In the genomic region with DNA sequence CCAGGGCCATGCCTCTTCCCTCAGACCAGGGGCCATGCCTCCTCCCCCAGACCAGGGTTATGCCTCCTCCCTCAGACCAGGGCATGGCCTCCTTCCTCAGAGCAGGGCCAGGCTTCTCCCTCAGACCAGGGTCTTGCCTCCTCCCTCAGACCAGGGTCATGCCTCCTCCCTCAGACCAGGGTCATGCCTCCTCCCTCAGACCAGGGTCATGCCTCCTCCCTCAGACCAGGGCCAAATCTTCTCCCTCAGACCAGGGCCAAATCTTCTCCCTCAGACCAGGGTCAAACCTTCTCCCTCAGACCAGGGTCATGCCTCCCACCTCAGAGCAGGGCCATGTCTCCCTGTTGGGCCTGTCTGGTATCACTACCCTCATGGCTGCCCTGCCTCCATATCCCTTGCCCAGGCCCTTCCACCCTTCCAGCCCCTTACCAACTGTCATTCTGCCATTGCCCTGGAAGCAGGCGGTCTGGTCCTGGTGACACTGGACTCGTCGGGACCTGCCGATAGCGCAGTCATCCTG, we compare ENCODE assay signal across 8 cellular contexts. TPM values are rescaled to one million over a fixed set of nuclear protein-coding genes. Genes with fewer than 3 reads are reported as not detected.
DNase-seq lines count a peak whose midpoint lies in the region; ATAC-seq and TF ChIP-seq lines count a peak whose summit lies in the region.

No MANE protein-coding gene starts in this region.

- intact Hi-C loops in heart right ventricle (cut with DNase I) (no loop called here), vagina (cut with DNase I) (no loop called here)

- H3K27ac ChIP-seq in heart right ventricle (peak overlapping the region in 1 of 10 donors; percentile 56), right atrium auricular region (no peak overlapping the region), vagina (peak overlapping the region; percentile 48)

- ATAC-seq in heart right ventricle, result peak in 4 of 8 donors; percentile 10 to 18 (median 12)
- no peak for ATAC-seq in GM21367 (IDR thresholded peaks at IDR 0.05; ENCODE audit: unreplicated experiment)

- H3K4me1 ChIP-seq in heart right ventricle (peaks cover 0 to 18% (median 7%) of the 10 kb centered on the region in 9 donors), right atrium auricular region (peaks cover 0 to 13% of the 10 kb centered on the region in 2 donors), mononuclear cell (ENCODE audit: insufficient read depth, low read length) (peaks cover 12% of the 10 kb centered on the region), vagina (peaks cover 10% of the 10 kb centered on the region)

- no peaks in the 10 kb centered on the region for H3K36me3 ChIP-seq in heart right ventricle
- no peaks in the 10 kb centered on the region for H3K36me3 ChIP-seq in right atrium auricular region
- H3K36me3 ChIP-seq in vagina, result no peaks in the 10 kb centered on the region

- peak overlapping the region in 9 of 10 donors; percentile 32 to 62 (median 52) for H3K4me3 ChIP-seq in heart right ventricle
- peak overlapping the region in 1 of 2 donors; percentile 49 for H3K4me3 ChIP-seq in right atrium auricular region
- peak overlapping the region; percentile 53 for H3K4me3 ChIP-seq in cardiac fibroblast (replicated peaks in 1 of 2; ENCODE audit: low read depth in 2 of 2, low read length in 2 of 2)
- peak overlapping the region; percentile 36 for H3K4me3 ChIP-seq in mononuclear cell (ENCODE audit: low read length)
- peak overlapping the region; percentile 42 to 44 for H3K4me3 ChIP-seq in vagina

- WGBS in heart right ventricle, 2 donors, result 32 to 52% methylated on average over 5 of the region's 5 CpGs

- H3K9me3 ChIP-seq in heart right ventricle (no peaks in the 10 kb centered on the region), right atrium auricular region (no peaks in the 10 kb centered on the region), mononuclear cell (ENCODE audit: low read depth, low read length) (no peaks in the 10 kb centered on the region), vagina (no peaks in the 10 kb centered on the region)

- H3K27me3 ChIP-seq in heart right ventricle, result peaks cover 0 to 56% (median 39%) of the 10 kb centered on the region in 7 donors
- no peaks in the 10 kb centered on the region for H3K27me3 ChIP-seq in right atrium auricular region
- H3K27me3 ChIP-seq in mononuclear cell (ENCODE audit: insufficient read depth, low read length), result peaks cover 6% of the 10 kb centered on the region
- no peaks in the 10 kb centered on the region for H3K27me3 ChIP-seq in vagina

- no peak for TF ChIP-seq CTCF in heart right ventricle (IDR thresholded peaks at IDR 0.05)
- no peak for TF ChIP-seq CTCF in right atrium auricular region (IDR thresholded peaks at IDR 0.05)
- TF ChIP-seq CTCF in cardiac fibroblast (IDR thresholded peaks at IDR 0.05; ENCODE audit: low read depth, low read length), result no peak
- TF ChIP-seq CTCF in vagina (IDR thresholded peaks at IDR 0.05), result no peak

- DNase-seq in heart right ventricle (no peak), right atrium auricular region (ENCODE audit: low spot score) (no peak), cardiac fibroblast (ENCODE audit: low read depth in 2 of 2) (no peak), vagina (ENCODE audit: extremely low spot score in 2 of 2) (no peak), NCI-H1694 (lab: John Stamatoyannopoulos, UW) (no peak), SW 1271 (lab: John Stamatoyannopoulos, UW) (no peak)

- TF ChIP-seq POLR2A in vagina (IDR thresholded peaks at IDR 0.05), result no peak

RNA-seq across cellular contexts. Expression of gene LYPD5, which starts 4.2 kb away (rescaled TPM):
- total RNA-seq in heart right ventricle, result 1 to 10 TPM in 5 of 10 donors, under 1 TPM in 5; 0.24 to 5.3 (median 0.90) TPM
- polyA plus RNA-seq in heart right ventricle, result 1 to 10 TPM in 1 of 2 donors, under 1 TPM in 1; 0.37 to 1.2 TPM
- 1 to 10 TPM in 1 of 2 donors, under 1 TPM in 1; 0.63 to 3.9 TPM for total RNA-seq in right atrium auricular region
- not detected for total RNA-seq in mononuclear cell
- total RNA-seq in vagina, result 3.7 TPM

RNA-seq across cellular contexts. Expression of gene KCNN4, which starts 17.3 kb away (rescaled TPM):
- total RNA-seq in heart right ventricle (1 to 10 TPM in 3 of 10 donors, under 1 TPM in 7; 0.34 to 1.6 (median 0.69) TPM), right atrium auricular region (1 to 10 TPM; 1.3 to 2.0 TPM), mononuclear cell (9.9 TPM), vagina (16.2 TPM)
- 1 to 10 TPM; 1.2 to 1.4 TPM for polyA plus RNA-seq in heart right ventricle

RNA-seq across cellular contexts. Expression of gene ZNF283, which starts 29.0 kb away (rescaled TPM):
- total RNA-seq in heart right ventricle (10 to 100 TPM in 9 of 10 donors, 1 to 10 TPM in 1; 7.5 to 16.9 (median 12.1) TPM), right atrium auricular region (1 to 10 TPM; 4.5 to 6.5 TPM), mononuclear cell (2.9 TPM), vagina (7.9 TPM)
- polyA plus RNA-seq in heart right ventricle, result 1 to 10 TPM; 1.7 to 6.7 TPM

RNA-seq across cellular contexts. Expression of gene SMG9, which starts 43.3 kb away (rescaled TPM):
- total RNA-seq in heart right ventricle (10 to 100 TPM in 9 of 10 donors, 1 to 10 TPM in 1; 10.0 to 19.4 (median 13.3) TPM), right atrium auricular region (10 to 100 TPM in 1 of 2 donors, 1 to 10 TPM in 1; 8.0 to 11.0 TPM), mononuclear cell (11.4 TPM), vagina (56.5 TPM)
- polyA plus RNA-seq in heart right ventricle, result 10 to 100 TPM; 20.3 to 30.4 TPM
